ENCODE assay signal across 25 cellular contexts in the genomic region with DNA sequence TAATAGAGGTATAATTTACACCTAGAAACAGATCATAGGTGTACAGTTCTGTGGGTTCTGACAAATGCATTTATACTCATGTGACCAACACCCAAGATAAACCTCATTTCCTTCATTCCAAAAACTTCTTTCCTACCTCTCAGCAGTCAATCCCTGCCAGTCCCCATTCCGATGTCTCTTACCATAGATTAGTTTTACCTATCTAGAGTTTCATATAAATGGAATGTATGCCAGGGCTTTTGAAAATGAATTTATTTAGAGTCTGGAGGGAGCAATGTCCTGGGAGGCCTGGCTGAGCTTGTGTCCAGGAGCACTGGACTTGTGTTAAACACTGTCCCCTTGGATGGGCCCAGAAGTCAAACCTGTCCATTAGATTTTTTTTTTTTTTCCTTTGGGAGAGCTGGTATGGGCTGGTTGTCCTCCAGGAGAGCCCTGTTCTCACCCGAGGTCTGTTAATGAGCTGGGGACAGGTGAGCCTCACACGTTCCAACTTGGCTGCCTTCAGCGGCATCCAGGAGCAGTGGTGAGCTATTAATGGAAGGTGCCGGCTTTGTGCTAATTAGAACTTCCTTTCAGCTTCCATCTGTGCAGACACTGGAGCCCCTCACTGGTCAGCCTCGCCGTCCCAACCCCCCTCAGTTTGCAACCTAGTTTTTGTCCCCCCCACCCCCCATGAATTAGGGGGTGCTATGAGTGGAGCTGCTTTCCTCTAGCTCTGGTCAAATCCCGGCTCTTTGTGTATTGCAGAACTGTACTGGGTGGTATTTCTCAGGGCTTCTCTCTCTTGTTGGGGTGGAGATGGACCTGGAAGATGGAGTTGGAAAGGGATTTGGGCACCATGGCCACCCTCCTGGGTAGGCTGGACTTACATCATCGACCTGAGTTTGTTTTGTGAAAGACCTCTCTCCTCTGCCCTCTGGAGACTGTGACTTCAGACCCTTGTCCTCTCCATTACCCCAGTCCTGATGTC.
"Had no signal": no experiment of that assay in that cellular context is flagged by ENCODE, and none has a peak within 500 bp of the region (broad histone marks: within the 10 kb centered on the region; RNA-seq: fewer than 3 reads in every experiment).

No MANE protein-coding gene starts in this region.

- H3K27ac ChIP-seq: brain microvascular endothelial cell, cardiac muscle cell, PC-9 had no signal

- H2AFZ ChIP-seq: PC-9 had no signal

- ATAC-seq: activated naive CD4-positive, alpha-beta T cell treated with anti-CD3 and anti-CD28 coated beads, Interleukin-2, amount 50 U/mL, for 72 hours; activated naive CD8-positive, alpha-beta T cell treated with anti-CD3 and anti-CD28 coated beads, Interleukin-2, amount 50 U/mL, for 24 hours; activated T-cell treated with anti-CD3 and anti-CD28 coated beads, Interleukin-2, amount 50 U/mL, for 4 hours had no signal

- H3K4me3 Mint-ChIP-seq: activated B cell treated with CpG ODN at 0.5 μM for 24 hours; activated CD4-positive, alpha-beta memory T cell treated with anti-CD3 and anti-CD28 coated beads for 36 hours; activated CD4-positive, alpha-beta T cell treated with anti-CD3 and anti-CD28 coated beads, Interleukin-2, amount 10 ng/mL, durations not matched to agents 24 days and 14 days; activated naive CD8-positive, alpha-beta T cell treated with anti-CD3 and anti-CD28 coated beads, Interleukin-2, amount 50 U/mL, for 24 hours; activated T-cell treated with anti-CD3 and anti-CD28 coated beads, Interleukin-2, amount 50 U/mL, for 4 hours; T-helper 1 cell treated with Interleukin-12 subunit alpha and Interleukin-12 subunit beta and Interleukin-4 antibody, amounts not matched to agents 30 μg/mL and 1 μg/mL, for 36 hours had no signal

- DNase-seq: activated B cell treated with CpG ODN at 0.5 μM for 24 hours; activated CD4-positive, alpha-beta memory T cell treated with anti-CD3 and anti-CD28 coated beads for 36 hours; activated CD4-positive, alpha-beta T cell treated with anti-CD3 and anti-CD28 coated beads for 1 hour; activated CD4-positive, alpha-beta T cell treated with anti-CD3 and anti-CD28 coated beads, Interleukin-2, amount 10 ng/mL, durations not matched to agents 24 days and 14 days; activated CD8-positive, alpha-beta memory T cell treated with anti-CD3 and anti-CD28 coated beads for 24 hours; activated effector memory CD4-positive, alpha-beta T cell treated with anti-CD3 and anti-CD28 coated beads, Interleukin-2, amount 50 U/mL, for 16 hours; activated naive CD4-positive, alpha-beta T cell treated with Interleukin-2 at 50 U/mL for 16 hours; activated naive CD8-positive, alpha-beta T cell treated with anti-CD3 and anti-CD28 coated beads, Interleukin-2, amount 50 U/mL, for 24 hours; activated T-cell treated with anti-CD3 and anti-CD28 coated beads, Interleukin-2, amount 50 U/mL, for 4 hours; amniotic stem cell; brain microvascular endothelial cell; MM.1S; NCI-H1105; NCI-H1436; NCI-H1694 treated with DMSO at 0.1 percent for 48 hours; NCI-H2029 treated with DMSO at 0.1 percent for 48 hours; NCI-H345; NCI-H510A treated with DMSO at 0.1 percent for 48 hours; NCI-H69; PC-9; SHP77 treated with DMSO at 0.1 percent for 48 hours had no signal

- H3K4me3 ChIP-seq: cardiac muscle cell, PC-9 had no signal

- H3K36me3 ChIP-seq: brain microvascular endothelial cell, cardiac muscle cell had no signal

- H3K36me3 Mint-ChIP-seq: activated CD4-positive, alpha-beta memory T cell treated with anti-CD3 and anti-CD28 coated beads for 36 hours had no signal

- FAIRE-seq: astrocyte had no signal

- H3K27ac Mint-ChIP-seq: activated B cell treated with CpG ODN at 0.5 μM for 24 hours; activated CD4-positive, alpha-beta memory T cell treated with anti-CD3 and anti-CD28 coated beads for 36 hours; activated CD4-positive, alpha-beta T cell treated with anti-CD3 and anti-CD28 coated beads, Interleukin-2, amount 10 ng/mL, durations not matched to agents 24 days and 14 days; activated naive CD4-positive, alpha-beta T cell treated with anti-CD3 and anti-CD28 coated beads, Interleukin-2, amount 50 U/mL, for 72 hours; activated naive CD8-positive, alpha-beta T cell treated with anti-CD3 and anti-CD28 coated beads, Interleukin-2, amount 50 U/mL, for 24 hours; T-helper 1 cell treated with Interleukin-12 subunit alpha and Interleukin-12 subunit beta and Interleukin-4 antibody, amounts not matched to agents 30 μg/mL and 1 μg/mL, for 36 hours had no signal

- H3K4me2 ChIP-seq: PC-9 had no signal

- H3K4me1 Mint-ChIP-seq: activated CD4-positive, alpha-beta T cell treated with anti-CD3 and anti-CD28 coated beads, Interleukin-2, amount 10 ng/mL, durations not matched to agents 24 days and 14 days had no signal

- H3K9me3 Mint-ChIP-seq: activated B cell treated with CpG ODN at 0.5 μM for 24 hours; activated CD4-positive, alpha-beta memory T cell treated with anti-CD3 and anti-CD28 coated beads for 36 hours; activated CD4-positive, alpha-beta T cell treated with anti-CD3 and anti-CD28 coated beads, Interleukin-2, amount 10 ng/mL, durations not matched to agents 24 days and 14 days; activated naive CD4-positive, alpha-beta T cell treated with anti-CD3 and anti-CD28 coated beads, Interleukin-2, amount 50 U/mL, for 72 hours; activated naive CD8-positive, alpha-beta T cell treated with anti-CD3 and anti-CD28 coated beads, Interleukin-2, amount 50 U/mL, for 24 hours; activated T-cell treated with anti-CD3 and anti-CD28 coated beads, Interleukin-2, amount 50 U/mL, for 4 hours; T-helper 1 cell treated with Interleukin-12 subunit alpha and Interleukin-12 subunit beta and Interleukin-4 antibody, amounts not matched to agents 30 μg/mL and 1 μg/mL, for 36 hours had no signal
